In the genomic region with DNA sequence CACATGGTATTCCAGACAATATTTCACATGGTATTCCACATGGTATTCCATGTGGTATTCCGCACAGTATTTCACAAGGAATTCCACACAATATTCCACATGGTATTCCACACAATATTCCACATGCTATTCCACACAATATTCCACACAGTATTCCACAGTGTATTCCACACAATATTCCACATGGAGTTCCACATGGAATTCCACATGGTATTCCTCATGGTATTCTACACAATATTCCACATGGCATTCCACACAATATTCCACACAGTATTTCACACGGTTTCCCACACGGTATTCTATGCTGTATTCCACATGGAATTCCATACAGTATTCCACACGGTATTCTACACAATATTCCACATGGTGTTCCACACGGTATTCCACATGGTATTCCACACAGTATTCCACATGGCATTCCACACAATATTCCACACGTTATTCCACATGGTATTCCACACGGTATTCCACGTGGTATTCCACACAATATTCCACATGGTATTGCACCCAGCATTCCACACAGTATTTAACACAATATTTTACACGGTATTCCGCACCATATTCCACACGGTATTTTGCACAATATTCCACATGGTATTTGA, we compare ENCODE assay signal across 18 cellular contexts.
A peak's percentile ranks its signal among the peaks of the same experiment; 100 is the strongest.
DNase-seq lines count a peak whose midpoint lies in the region; ATAC-seq, FAIRE-seq and TF ChIP-seq lines count a peak whose summit lies in the region.
"Had no signal": no experiment of that assay in that cellular context is flagged by ENCODE, and none has a peak within 500 bp of the region (broad histone marks: within the 10 kb centered on the region; RNA-seq: fewer than 3 reads in every experiment).

No MANE protein-coding gene starts in this region.

- H3K79me2 ChIP-seq in astrocyte (ENCODE audit: insufficient read depth, low read length) (no peaks in the 10 kb centered on the region), neural cell (replicated peaks; ENCODE audit: insufficient read depth, low read length) (no peaks in the 10 kb centered on the region)

- peaks cover 4% of the 10 kb centered on the region for H3K4me1 Mint-ChIP-seq in activated CD8-positive, alpha-beta memory T cell treated with anti-CD3 and anti-CD28 coated beads, Interleukin-2, amount 10 ng/mL, durations not matched to agents 7 days and 5 days
- H3K4me1 Mint-ChIP-seq in IgD-negative memory B cell = peaks cover 4 to 6% (median 5%) of the 10 kb centered on the region in 3 donors
- no peaks in the 10 kb centered on the region for H3K4me1 Mint-ChIP-seq in astrocyte (ENCODE audit: low read depth, unreplicated experiment)

- FAIRE-seq in astrocyte (lab: Jason Lieb, UNC) = peak; percentile 62
- FAIRE-seq: A549 had no signal

- H4K20me1 ChIP-seq in astrocyte (ENCODE audit: insufficient read depth, low read length) = no peaks in the 10 kb centered on the region
- H4K20me1 ChIP-seq in neural cell (ENCODE audit: insufficient read depth) = no peaks in the 10 kb centered on the region

- H3K9ac ChIP-seq in astrocyte (ENCODE audit: low read length) = no peak overlapping the region
- no peak overlapping the region for H3K9ac ChIP-seq in neural cell (ENCODE audit: low read length)

- H3K36me3 ChIP-seq in astrocyte (ENCODE audit: insufficient read depth, low read length) (no peaks in the 10 kb centered on the region), neural cell (ENCODE audit: insufficient read depth, low read length) (no peaks in the 10 kb centered on the region)
- no peaks in the 10 kb centered on the region for H3K36me3 ChIP-seq in effector memory CD4-positive, alpha-beta T cell (ENCODE audit: control insufficient read depth, insufficient read depth, low read length)
- H3K36me3 ChIP-seq: breast epithelium, uterus had no signal

- no peaks in the 10 kb centered on the region for H3F3A ChIP-seq in neural cell (ENCODE audit: insufficient read depth, low read length, poor library complexity, severe bottlenecking)

- no peak overlapping the region for H3K4me2 ChIP-seq in astrocyte (ENCODE audit: low read length)
- H3K4me2 ChIP-seq in neural cell (ENCODE audit: low read length) = no peak overlapping the region
- H3K4me2 ChIP-seq: A549 had no signal

- CTCF ChIA-PET in activated CD8-positive, alpha-beta memory T cell treated with anti-CD3 and anti-CD28 coated beads, Interleukin-2, amount 10 ng/mL, durations not matched to agents 7 days and 5 days (lab: Charles Lee) = interaction anchor here (1.4 to 1.7 kb wide), 2 partner anchors 22 to 159 kb away, joined by 3 to 7 read pairs; no protein-coding TSS in a partner anchor

- H3K9me3 Mint-ChIP-seq in activated CD8-positive, alpha-beta memory T cell treated with anti-CD3 and anti-CD28 coated beads, Interleukin-2, amount 10 ng/mL, durations not matched to agents 7 days and 5 days (ENCODE audit: low read depth) = peaks cover 32% of the 10 kb centered on the region
- H3K9me3 Mint-ChIP-seq in IgD-negative memory B cell (no peaks in the 10 kb centered on the region), astrocyte (ENCODE audit: unreplicated experiment) (peaks cover 26% of the 10 kb centered on the region)

- H3K27me3 ChIP-seq in astrocyte (ENCODE audit: insufficient read depth, low read length) (no peaks in the 10 kb centered on the region), neural cell (ENCODE audit: insufficient read depth, low read depth, low read length) (no peaks in the 10 kb centered on the region)
- no peaks in the 10 kb centered on the region for H3K27me3 ChIP-seq in effector memory CD4-positive, alpha-beta T cell (replicated peaks; ENCODE audit: control insufficient read depth, insufficient read depth, low read length, poor library complexity, severe bottlenecking)
- H3K27me3 ChIP-seq: breast epithelium, uterus had no signal

- H3K36me3 Mint-ChIP-seq in activated CD8-positive, alpha-beta memory T cell treated with anti-CD3 and anti-CD28 coated beads, Interleukin-2, amount 10 ng/mL, durations not matched to agents 7 days and 5 days = peaks cover 22% of the 10 kb centered on the region
- peaks cover 3% of the 10 kb centered on the region for H3K36me3 Mint-ChIP-seq in IgD-negative memory B cell
- H3K36me3 Mint-ChIP-seq in astrocyte (ENCODE audit: low read depth, unreplicated experiment) = no peaks in the 10 kb centered on the region

- H3K4me1 ChIP-seq in astrocyte (ENCODE audit: insufficient read depth, low read length) = no peaks in the 10 kb centered on the region
- no peaks in the 10 kb centered on the region for H3K4me1 ChIP-seq in effector memory CD4-positive, alpha-beta T cell (ENCODE audit: control insufficient read depth, insufficient read depth, low read length, poor library complexity, severe bottlenecking)
- H3K4me1 ChIP-seq: A549, breast epithelium, uterus had no signal

- H2AFZ ChIP-seq in astrocyte (ENCODE audit: low read depth, low read length) (no peak overlapping the region), neural cell (ENCODE audit: low read depth, low read length) (no peak overlapping the region)

- TF ChIP-seq EP300 in neural cell (conservative IDR thresholded peaks at IDR 0.05; ENCODE audit: poor library complexity, severe bottlenecking) = no peak

- peak overlapping the region; percentile 74 for H3K27ac Mint-ChIP-seq in activated CD8-positive, alpha-beta memory T cell treated with anti-CD3 and anti-CD28 coated beads, Interleukin-2, amount 10 ng/mL, durations not matched to agents 7 days and 5 days
- H3K27ac Mint-ChIP-seq in IgD-negative memory B cell = peak overlapping the region; percentile 93 to 98 (median 96)
- no peak overlapping the region for H3K27ac Mint-ChIP-seq in astrocyte (ENCODE audit: unreplicated experiment)
- H3K27ac Mint-ChIP-seq: HFFc6 had no signal

- no peak for ATAC-seq in activated CD8-positive, alpha-beta memory T cell treated with anti-CD3 and anti-CD28 coated beads, Interleukin-2, amount 10 ng/mL, durations not matched to agents 7 days and 5 days
- no peak for ATAC-seq in GM19324 (IDR thresholded peaks at IDR 0.05; ENCODE audit: low FRiP score, unreplicated experiment)
- ATAC-seq in GM21423 (IDR thresholded peaks at IDR 0.05; ENCODE audit: unreplicated experiment) = no peak
- ATAC-seq: A549, left ventricle myocardium superior had no signal

- peaks cover 17% of the 10 kb centered on the region for H3K9me3 ChIP-seq in astrocyte (ENCODE audit: insufficient read depth, low read depth, low read length)
- peaks cover 12% of the 10 kb centered on the region for H3K9me3 ChIP-seq in neural cell (ENCODE audit: low read length)
- H3K9me3 ChIP-seq in effector memory CD4-positive, alpha-beta T cell (ENCODE audit: control insufficient read depth, low read length) = no peaks in the 10 kb centered on the region
- H3K9me3 ChIP-seq: breast epithelium, uterus had no signal

- no peak for TF ChIP-seq RAD21 in neural cell (conservative IDR thresholded peaks at IDR 0.05)

- no peak for DNase-seq in activated CD8-positive, alpha-beta memory T cell treated with anti-CD3 and anti-CD28 coated beads, Interleukin-2, amount 10 ng/mL, durations not matched to agents 7 days and 5 days
- DNase-seq in activated CD8-positive, alpha-beta memory T cell treated with anti-CD3 and anti-CD28 coated beads for 24 hours = no peak
- DNase-seq in astrocyte (ENCODE audit: low read depth) = no peak
- DNase-seq in effector memory CD4-positive, alpha-beta T cell = no peak
- DNase-seq: HFFc6; left ventricle myocardium superior; NCI-H2171 treated with DMSO at 0.1 percent for 48 hours; NCI-H69; occipital lobe; retina; stimulated activated CD4-positive, alpha-beta T cell treated with anti-CD3 and anti-CD28 coated beads, Interleukin-4, amount 100 ng/mL, for 4 hours; uterus had no signal

- H3K27me3 Mint-ChIP-seq in activated CD8-positive, alpha-beta memory T cell treated with anti-CD3 and anti-CD28 coated beads, Interleukin-2, amount 10 ng/mL, durations not matched to agents 7 days and 5 days = no peaks in the 10 kb centered on the region
- H3K27me3 Mint-ChIP-seq in IgD-negative memory B cell = peaks cover 2% of the 10 kb centered on the region
- H3K27me3 Mint-ChIP-seq in astrocyte (ENCODE audit: low read depth, unreplicated experiment) = peaks cover 25% of the 10 kb centered on the region

- no peak overlapping the region for H3K27ac ChIP-seq in astrocyte (ENCODE audit: low read depth, low read length)
- no peak overlapping the region for H3K27ac ChIP-seq in neural cell (ENCODE audit: low read length)
- H3K27ac ChIP-seq in effector memory CD4-positive, alpha-beta T cell (ENCODE audit: insufficient read depth, low read length, poor library complexity, severe bottlenecking) = no peak overlapping the region
- H3K27ac ChIP-seq: A549, breast epithelium, uterus had no signal

- H3K9me2 ChIP-seq in neural cell (ENCODE audit: insufficient read depth, low read length) = no peaks in the 10 kb centered on the region

- H3K4me3 Mint-ChIP-seq in activated CD8-positive, alpha-beta memory T cell treated with anti-CD3 and anti-CD28 coated beads, Interleukin-2, amount 10 ng/mL, durations not matched to agents 7 days and 5 days = peak overlapping the region; percentile 16
- H3K4me3 Mint-ChIP-seq in IgD-negative memory B cell = peak overlapping the region in 3 of 4 donors; percentile 12 to 74 (median 32)
- no peak overlapping the region for H3K4me3 Mint-ChIP-seq in astrocyte (ENCODE audit: unreplicated experiment)
- H3K4me3 Mint-ChIP-seq: HFFc6 had no signal

- TF ChIP-seq CTCF in astrocyte (IDR thresholded peaks at IDR 0.05; ENCODE audit: insufficient read depth, low read depth, low read length) (no peak), neural cell (IDR thresholded peaks at IDR 0.05; ENCODE audit: poor library complexity, severe bottlenecking) (no peak)

- H3K4me3 ChIP-seq in astrocyte (ENCODE audit: insufficient read depth, low read depth, low read length) (no peak overlapping the region), neural cell (ENCODE audit: low read length) (no peak overlapping the region)
- H3K4me3 ChIP-seq in effector memory CD4-positive, alpha-beta T cell (ENCODE audit: insufficient read depth, low read depth, low read length, poor library complexity, severe bottlenecking) = no peak overlapping the region
- H3K4me3 ChIP-seq: A549, breast epithelium, uterus had no signal

TF ChIP-seq in neural cell, 6 proteins besides CTCF, POLR2A, EP300 and RAD21 (continues in another document):
- no peak for TF ChIP-seq SMC3 (conservative IDR thresholded peaks at IDR 0.05; ENCODE audit: poor library complexity)
- no peak for TF ChIP-seq TAF1 (IDR thresholded peaks at IDR 0.05; ENCODE audit: low read depth)
